In genomic region chr1:92994105-92994712, GRCh38 we compare ENCODE assay signal across 8 cellular contexts. TPM values are rescaled to one million over a fixed set of nuclear protein-coding genes. Genes with fewer than 3 reads are reported as not detected.
A peak's percentile ranks its signal among the peaks of the same experiment; 100 is the strongest.
DNase-seq lines count a peak whose midpoint lies in the region; ATAC-seq, FAIRE-seq and TF ChIP-seq lines count a peak whose summit lies in the region.

No MANE protein-coding gene starts in this region.

- H3K27ac ChIP-seq in DOHH2 (ENCODE audit: low read depth, low read length) = no peak overlapping the region
- H3K27ac ChIP-seq in gastroesophageal sphincter = no peak overlapping the region
- H3K27ac ChIP-seq in pancreas = no peak overlapping the region
- no peak overlapping the region for H3K27ac ChIP-seq in aorta (ENCODE audit: low read depth in 1 of 2, low read length in 2 of 2)

- H3K9me3 Mint-ChIP-seq in activated naive CD4-positive, alpha-beta T cell treated with anti-CD3 and anti-CD28 coated beads, Interleukin-2, amount 10 ng/mL, durations not matched to agents 7 days and 5 days = no peaks in the 10 kb centered on the region

- H3K4me3 Mint-ChIP-seq in activated naive CD4-positive, alpha-beta T cell treated with anti-CD3 and anti-CD28 coated beads, Interleukin-2, amount 10 ng/mL, durations not matched to agents 7 days and 5 days = no peak overlapping the region

- peaks cover 24% of the 10 kb centered on the region for H3K4me1 ChIP-seq in DOHH2 (ENCODE audit: control insufficient read depth, low read length)
- peaks cover 0 to 5% (median 0%) of the 10 kb centered on the region in 3 donors for H3K4me1 ChIP-seq in gastroesophageal sphincter
- peaks cover 5 to 13% (median 10%) of the 10 kb centered on the region in 3 donors for H3K4me1 ChIP-seq in pancreas
- H3K4me1 ChIP-seq in aorta (ENCODE audit: control insufficient read depth in 1 of 2, insufficient read depth in 2 of 2, low read length in 2 of 2) = no peaks in the 10 kb centered on the region

- H3K27me3 ChIP-seq in DOHH2 (ENCODE audit: control insufficient read depth, low read length) (no peaks in the 10 kb centered on the region), gastroesophageal sphincter (no peaks in the 10 kb centered on the region), pancreas (no peaks in the 10 kb centered on the region), aorta (ENCODE audit: control insufficient read depth in 1 of 2, insufficient read depth in 2 of 2, low read length in 1 of 2) (no peaks in the 10 kb centered on the region)

- peaks cover 51% of the 10 kb centered on the region for H3K4me1 Mint-ChIP-seq in activated naive CD4-positive, alpha-beta T cell treated with anti-CD3 and anti-CD28 coated beads, Interleukin-2, amount 10 ng/mL, durations not matched to agents 7 days and 5 days

- intact Hi-C loops in pancreas (cut with DNase I) (loop anchor here in 2 of 3 donors (5.0 kb wide), 1 partner anchor 132 kb away; no protein-coding TSS in a partner anchor), aorta (cut with DNase I) (loop anchor here (1.0 to 5.0 kb wide), 3 partner anchors 31 to 135 kb away; no protein-coding TSS in a partner anchor)

- peak; percentile 84 for TF ChIP-seq CTCF in DOHH2 (IDR thresholded peaks at IDR 0.05; ENCODE audit: low read depth, low read length, poor library complexity, severe bottlenecking)
- TF ChIP-seq CTCF in gastroesophageal sphincter (IDR thresholded peaks at IDR 0.05) = peak; percentile 86 to 97 (median 92)
- peak; percentile 75 to 86 (median 82) for TF ChIP-seq CTCF in pancreas (IDR thresholded peaks at IDR 0.05)

- WGBS in gastroesophageal sphincter (ENCODE audit: low coverage in 1 of 2), 2 donors = 46 to 53% methylated on average over 4 to 5 of the region's 5 CpGs
- WGBS in pancreas, 2 donors = 54 to 58% methylated on average over 5 of the region's 5 CpGs
- 57 to 58% methylated on average over 5 of the region's 5 CpGs for WGBS in aorta, 2 donors

- H3K9me3 ChIP-seq in DOHH2 (ENCODE audit: control insufficient read depth, insufficient read depth, low read length) = no peaks in the 10 kb centered on the region
- no peaks in the 10 kb centered on the region for H3K9me3 ChIP-seq in gastroesophageal sphincter
- H3K9me3 ChIP-seq in pancreas = no peaks in the 10 kb centered on the region
- H3K9me3 ChIP-seq in aorta (ENCODE audit: control insufficient read depth, low read length) = no peaks in the 10 kb centered on the region

- H3K27me3 Mint-ChIP-seq in activated naive CD4-positive, alpha-beta T cell treated with anti-CD3 and anti-CD28 coated beads, Interleukin-2, amount 10 ng/mL, durations not matched to agents 7 days and 5 days = peaks cover 10% of the 10 kb centered on the region

- peak; percentile 86 for ATAC-seq in GM21619 (IDR thresholded peaks at IDR 0.05; ENCODE audit: unreplicated experiment)
- ATAC-seq in gastroesophageal sphincter = peak; percentile 83
- peak; percentile 86 to 90 (median 90) for ATAC-seq in pancreas
- peak; percentile 89 for ATAC-seq in aorta (ENCODE audit: low FRiP score)

- peak overlapping the region; percentile 5; the same call in 1 of the 2 replicates for H3K4me2 ChIP-seq in DOHH2 (ENCODE audit: low read length)

- H3K79me2 ChIP-seq in DOHH2 (ENCODE audit: control insufficient read depth, low read length) = no peaks in the 10 kb centered on the region

- H3K9me2 ChIP-seq in DOHH2 (replicated peaks; ENCODE audit: control insufficient read depth, low read length) = no peaks in the 10 kb centered on the region

- H3K36me3 ChIP-seq in DOHH2 (ENCODE audit: control insufficient read depth, low read length) (no peaks in the 10 kb centered on the region), gastroesophageal sphincter (no peaks in the 10 kb centered on the region), pancreas (no peaks in the 10 kb centered on the region), aorta (ENCODE audit: control insufficient read depth in 1 of 2, insufficient read depth in 2 of 2, low read length in 1 of 2) (no peaks in the 10 kb centered on the region)

- peak; percentile 89 for FAIRE-seq in pancreas (lab: Jason Lieb, UNC)

- no peak for TF ChIP-seq EP300 in gastroesophageal sphincter (IDR thresholded peaks at IDR 0.05)

- H3K4me3 ChIP-seq in DOHH2 (ENCODE audit: low read length) (no peak overlapping the region), gastroesophageal sphincter (no peak overlapping the region), pancreas (no peak overlapping the region), aorta (ENCODE audit: low read length in 2 of 2) (no peak overlapping the region)

- no peaks in the 10 kb centered on the region for H3F3A ChIP-seq in DOHH2 (ENCODE audit: control insufficient read depth, insufficient read depth)

- peaks cover 13% of the 10 kb centered on the region for H3K36me3 Mint-ChIP-seq in activated naive CD4-positive, alpha-beta T cell treated with anti-CD3 and anti-CD28 coated beads, Interleukin-2, amount 10 ng/mL, durations not matched to agents 7 days and 5 days

- H3K27ac Mint-ChIP-seq in activated naive CD4-positive, alpha-beta T cell treated with anti-CD3 and anti-CD28 coated beads, Interleukin-2, amount 10 ng/mL, durations not matched to agents 7 days and 5 days = peak overlapping the region; percentile 66

- no peaks in the 10 kb centered on the region for H4K20me1 ChIP-seq in DOHH2 (ENCODE audit: control insufficient read depth, insufficient read depth, low read depth, low read length)

- DNase-seq in LoVo (ENCODE audit: low spot score) (peak; percentile 81), RKO (ENCODE audit: low spot score) (peak; percentile 85), pancreas (peak in 4 of 6 donors; percentile 35 to 83 (median 76)), aorta (peak in 1 of 2 donors; percentile 55)
- peak; percentile 80 for DNase-seq in activated naive CD4-positive, alpha-beta T cell treated with anti-CD3 and anti-CD28 coated beads, Interleukin-2, amount 10 ng/mL, durations not matched to agents 7 days and 5 days

- CTCF ChIA-PET in activated naive CD4-positive, alpha-beta T cell treated with anti-CD3 and anti-CD28 coated beads, Interleukin-2, amount 10 ng/mL, durations not matched to agents 7 days and 5 days (lab: Charles Lee) = interaction anchor here (0.6 to 3.8 kb wide), 41 partner anchors 8 to 851 kb away, joined by 3 to 375 read pairs (median 5); partner anchors contain the start of genes DIPK1A, MTF2 and RPL5

- no peak for TF ChIP-seq POLR2A in gastroesophageal sphincter (IDR thresholded peaks at IDR 0.05)

RNA-seq across cellular contexts. Expression of gene DIPK1A, which starts 32.9 kb away (rescaled TPM):
- total RNA-seq in gastroesophageal sphincter (10 to 100 TPM; 10.2 to 39.2 (median 32.9) TPM), pancreas (1 to 10 TPM; 1.1 to 5.4 (median 2.5) TPM), aorta (10 to 100 TPM; 11.0 to 15.9 TPM)
- polyA plus RNA-seq in pancreas (1 to 10 TPM in 1 of 2 donors, under 1 TPM in 1; 0.80 to 1.4 TPM), aorta (10 to 100 TPM in 1 of 2 donors, 1 to 10 TPM in 1; 4.9 to 10.6 TPM)
